Comparison of ENCODE assay signal across 13 cellular contexts in the genomic region with DNA sequence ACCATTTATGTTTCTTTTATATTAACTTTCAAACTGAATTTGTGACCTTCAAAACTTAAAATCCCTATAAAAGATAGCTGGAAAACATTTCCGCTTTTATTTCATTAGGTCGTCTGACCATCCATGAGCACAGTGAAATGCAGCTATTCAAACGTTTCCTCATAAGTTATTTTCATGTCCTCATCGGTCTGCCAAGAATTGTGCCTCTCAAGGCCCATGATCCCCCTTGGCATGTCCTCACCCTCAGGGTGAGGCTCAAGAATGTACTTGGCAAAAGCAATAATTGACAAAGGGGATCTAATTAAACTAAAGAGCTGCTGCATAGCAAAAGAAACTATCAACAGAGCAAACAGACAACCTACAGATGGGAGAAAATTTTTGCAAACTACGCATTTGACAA. TPM values are rescaled to one million over a fixed set of nuclear protein-coding genes. Genes with fewer than 3 reads are reported as not detected.
"Had no signal": no experiment of that assay in that cellular context is flagged by ENCODE, and none has a peak within 500 bp of the region (broad histone marks: within the 10 kb centered on the region; RNA-seq: fewer than 3 reads in every experiment).

No MANE protein-coding gene starts in this region.

- H3K36me3 ChIP-seq: SJCRH30 had no signal

- H3K4me1 ChIP-seq: SJCRH30 had no signal

- DNase-seq: activated CD4-positive, alpha-beta T cell treated with anti-CD3 and anti-CD28 coated beads, Interleukin-2, amount 50 U/mL, for 1 hour; activated effector memory CD4-positive, alpha-beta T cell treated with Interleukin-2 at 50 U/mL for 16 hours; activated naive CD8-positive, alpha-beta T cell treated with anti-CD3 and anti-CD28 coated beads for 36 hours; activated T-cell treated with anti-CD3 and anti-CD28 coated beads, Interleukin-2, amount 50 U/mL, for 1 hour; hypothalamus; kidney glomerular epithelial cell; occipital lobe; SJCRH30; stimulated activated CD4-positive, alpha-beta T cell treated with anti-CD3 and anti-CD28 coated beads, Interleukin-15, amount 100 ng/mL, for 24 hours; stimulated activated CD4-positive, alpha-beta T cell treated with anti-CD3 and anti-CD28 coated beads, Interleukin-4, amount 100 ng/mL, for 4 hours; trophoblast cell had no signal

- H3K9me3 ChIP-seq: psoas muscle, SJCRH30 had no signal

- H3K27ac Mint-ChIP-seq: activated naive CD8-positive, alpha-beta T cell treated with anti-CD3 and anti-CD28 coated beads for 36 hours had no signal

- H3K4me3 Mint-ChIP-seq: activated naive CD8-positive, alpha-beta T cell treated with anti-CD3 and anti-CD28 coated beads for 36 hours; nephron had no signal

- H3K27ac ChIP-seq: psoas muscle, SJCRH30 had no signal

- H3K27me3 Mint-ChIP-seq: activated naive CD8-positive, alpha-beta T cell treated with anti-CD3 and anti-CD28 coated beads for 36 hours had no signal

- H3K27me3 ChIP-seq: SJCRH30 had no signal

- H3K4me3 ChIP-seq: psoas muscle, SJCRH30 had no signal

RNA-seq across cellular contexts. Expression of gene HSBP1L1, which starts 25.3 kb away (rescaled TPM):
- total RNA-seq: SJCRH30 had no signal
